Comparison of ENCODE assay signal across 22 cellular contexts in the genomic region with DNA sequence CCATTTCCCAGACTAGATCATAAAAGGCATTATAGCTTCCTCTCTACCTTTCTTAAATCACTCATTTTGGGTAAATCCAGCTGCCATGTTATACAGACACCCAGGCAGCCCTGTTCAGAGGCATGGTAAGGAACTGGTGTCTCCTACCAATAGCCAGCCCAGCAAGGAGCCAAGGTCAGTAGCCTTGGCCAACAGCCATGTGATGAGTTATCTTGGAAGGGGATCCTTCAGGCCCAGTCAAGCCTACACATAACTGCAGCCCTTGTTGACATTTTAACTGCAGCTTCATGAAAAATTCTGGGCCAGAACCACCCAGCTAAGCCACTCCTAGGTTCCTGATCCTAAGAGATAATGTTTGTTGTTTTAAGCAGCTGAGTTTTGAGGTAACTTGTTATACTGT. TPM values are rescaled to one million over a fixed set of nuclear protein-coding genes. Genes with fewer than 3 reads are reported as not detected.
DNase-seq lines count a peak whose midpoint lies in the region; ATAC-seq, FAIRE-seq and TF ChIP-seq lines count a peak whose summit lies in the region.
"Had no signal": no experiment of that assay in that cellular context is flagged by ENCODE, and none has a peak within 500 bp of the region (broad histone marks: within the 10 kb centered on the region; RNA-seq: fewer than 3 reads in every experiment).

No MANE protein-coding gene starts in this region.

- H3K9me3 Mint-ChIP-seq in activated T-helper 17 cell treated with anti-CD3 and anti-CD28 coated beads, Interleukin-2, amount 50 U/mL, for 72 hours, result no peaks in the 10 kb centered on the region
- H3K9me3 Mint-ChIP-seq: effector memory CD8-positive, alpha-beta T cell; naive B cell had no signal

- H3K36me3 Mint-ChIP-seq in activated T-helper 17 cell treated with anti-CD3 and anti-CD28 coated beads, Interleukin-2, amount 50 U/mL, for 72 hours (ENCODE audit: low read depth), result no peaks in the 10 kb centered on the region
- H3K36me3 Mint-ChIP-seq: naive B cell had no signal

- in situ Hi-C loops in Caki2 (cut with HindIII; ENCODE audit: low pct_unique_long_range_greater_than_20kb, low sequenced_read_pairs) (no loop called here), astrocyte of the spinal cord (cut with HindIII; ENCODE audit: low sequenced_read_pairs) (no loop called here)

- H3K4me3 Mint-ChIP-seq in activated T-helper 17 cell treated with anti-CD3 and anti-CD28 coated beads, Interleukin-2, amount 50 U/mL, for 72 hours, result no peak overlapping the region
- H3K4me3 Mint-ChIP-seq: effector memory CD8-positive, alpha-beta T cell; naive B cell had no signal

- peaks cover 6% of the 10 kb centered on the region for H3K4me1 ChIP-seq in keratinocyte (ENCODE audit: control insufficient read depth, extremely low read depth, insufficient read depth, low read length)
- H3K4me1 ChIP-seq: psoas muscle, transverse colon had no signal

- no peak for ATAC-seq in activated T-helper 17 cell treated with anti-CD3 and anti-CD28 coated beads, Interleukin-2, amount 50 U/mL, for 72 hours (replicated peaks)
- no peak for ATAC-seq in GM18517 (IDR thresholded peaks at IDR 0.05; ENCODE audit: unreplicated experiment)
- no peak for ATAC-seq in GM21423 (IDR thresholded peaks at IDR 0.05; ENCODE audit: unreplicated experiment)
- ATAC-seq: effector memory CD8-positive, alpha-beta T cell; left colon had no signal

- no peaks in the 10 kb centered on the region for H3K36me3 ChIP-seq in keratinocyte (ENCODE audit: control insufficient read depth in 2 of 2, extremely low read depth in 1 of 2, insufficient read depth in 2 of 2, low read length in 2 of 2)
- H3K36me3 ChIP-seq: cardiac muscle cell, SJSA1, transverse colon had no signal

- no peaks in the 10 kb centered on the region for H3K4me1 Mint-ChIP-seq in activated T-helper 17 cell treated with anti-CD3 and anti-CD28 coated beads, Interleukin-2, amount 50 U/mL, for 72 hours
- H3K4me1 Mint-ChIP-seq: naive B cell had no signal

- H3K9me1 ChIP-seq in keratinocyte (ENCODE audit: control insufficient read depth, extremely low read depth, insufficient read depth, low read length), result no peaks in the 10 kb centered on the region

- H3K4me3 ChIP-seq in astrocyte of the spinal cord (ENCODE audit: low read depth, low read length) (no peak overlapping the region), keratinocyte (ENCODE audit: control insufficient read depth in 2 of 3, extremely low read depth in 1 of 3, insufficient read depth in 2 of 3, low read depth in 1 of 3, low read length in 3 of 3) (no peak overlapping the region)
- H3K4me3 ChIP-seq: cardiac muscle cell, psoas muscle, SJSA1, transverse colon had no signal

- H3K27ac ChIP-seq in keratinocyte (ENCODE audit: control insufficient read depth, insufficient read depth, low read length), result no peak overlapping the region
- H3K27ac ChIP-seq: cardiac muscle cell, psoas muscle, SJSA1, transverse colon had no signal

- peak; percentile 76 for FAIRE-seq in keratinocyte (lab: Jason Lieb, UNC)
- FAIRE-seq: GM19239 had no signal

- no peak overlapping the region for H3K27ac Mint-ChIP-seq in activated T-helper 17 cell treated with anti-CD3 and anti-CD28 coated beads, Interleukin-2, amount 50 U/mL, for 72 hours
- H3K27ac Mint-ChIP-seq: effector memory CD8-positive, alpha-beta T cell had no signal

- no peak overlapping the region for H3K4me2 ChIP-seq in keratinocyte (ENCODE audit: control insufficient read depth, extremely low read depth, insufficient read depth, low read depth, low read length)

- no peaks in the 10 kb centered on the region for H3K9me3 ChIP-seq in keratinocyte (ENCODE audit: control insufficient read depth, low read depth, low read length)
- H3K9me3 ChIP-seq: psoas muscle, SJSA1, transverse colon had no signal

- DNase-seq in Caki2 (ENCODE audit: low read depth) (peak; percentile 22), HT1080 (ENCODE audit: low read depth) (peak; percentile 68), astrocyte of the spinal cord (ENCODE audit: low read depth, low spot score) (peak; percentile 39), keratinocyte (ENCODE audit: low read depth, low spot score) (no peak), COLO668 (lab: John Stamatoyannopoulos, UW; ENCODE audit: unreplicated experiment) (no peak)
- DNase-seq: activated CD8-positive, alpha-beta memory T cell treated with anti-CD3 and anti-CD28 coated beads for 24 hours; activated gamma-delta T cell; DMS79 treated with DMSO at 0.1 percent for 48 hours; effector memory CD8-positive, alpha-beta T cell; head of caudate nucleus; left colon; naive B cell; NCI-H2107; NK-92 treated with Interleukin-12 subunit alpha and Interleukin-12 subunit beta, amount 100 ng/mL, for 24 hours; transverse colon had no signal

- H4K20me1 ChIP-seq in keratinocyte (ENCODE audit: control insufficient read depth, extremely low read depth, insufficient read depth, low read length), result no peaks in the 10 kb centered on the region

- no peaks in the 10 kb centered on the region for H3K79me2 ChIP-seq in keratinocyte (ENCODE audit: control insufficient read depth, insufficient read depth, low read length)

- peaks cover 3% of the 10 kb centered on the region for H3K27me3 Mint-ChIP-seq in activated T-helper 17 cell treated with anti-CD3 and anti-CD28 coated beads, Interleukin-2, amount 50 U/mL, for 72 hours

- peak overlapping the region; percentile 55 for H2AFZ ChIP-seq in keratinocyte (ENCODE audit: control insufficient read depth, low read length)

- no peak overlapping the region for H3K9ac ChIP-seq in keratinocyte (ENCODE audit: control insufficient read depth, extremely low read depth, insufficient read depth, low read length)

- H3K27me3 ChIP-seq in keratinocyte (ENCODE audit: control insufficient read depth, extremely low read depth, insufficient read depth, low read length), result no peaks in the 10 kb centered on the region
- H3K27me3 ChIP-seq: cardiac muscle cell, SJSA1, transverse colon had no signal

- TF ChIP-seq CTCF in astrocyte of the spinal cord (IDR thresholded peaks at IDR 0.05; ENCODE audit: low read depth, low read length) (no peak), keratinocyte (optimal IDR thresholded peaks at IDR 0.05 in 1 of 3, IDR thresholded peaks at IDR 0.05 in 1 of 3, conservative IDR thresholded peaks at IDR 0.05 in 1 of 3; ENCODE audit: extremely low read depth in 1 of 3, insufficient read depth in 2 of 3, low read length in 3 of 3) (no peak)

- dilution Hi-C loops in keratinocyte (cut with MboI; ENCODE audit: extremely low pct_ligation_motif_present, low sequenced_read_pairs), result no loop called here

RNA-seq across cellular contexts. Expression of gene ZMAT3, which starts 29.0 kb away (rescaled TPM):
- 6.2 and 9.8 TPM in 2 replicates for total RNA-seq in Caki2 (2014; rRNA removed; shearing (Covaris generic); ENCODE audit: low replicate concordance)
- total RNA-seq in HT1080 (2014; rRNA removed; shearing (Covaris generic)), result 16.6 and 17.0 TPM in 2 replicates
- 43.8 and 59.4 TPM in 2 replicates for polyA plus RNA-seq in HT1080 (2015; cell fraction: cytosol; rRNA removed)
- 33.2 and 37.0 TPM in 2 replicates for polyA plus RNA-seq in HT1080 (2015; cell fraction: nucleus; rRNA removed)
- polyA plus RNA-seq in keratinocyte, result 14.7 to 16.6 TPM (median 15.5 TPM) in 3 replicates
- polyA plus RNA-seq in keratinocyte (2011; ENCODE audit: low read depth), result 8.2 TPM
- polyA plus RNA-seq in keratinocyte (2011; cell fraction: cytosol; rRNA removed), result 13.0 and 19.0 TPM in 2 replicates
- 13.9 and 17.5 TPM in 2 replicates for polyA plus RNA-seq in keratinocyte (2011; cell fraction: nucleus; rRNA removed)
- polyA plus RNA-seq in keratinocyte (2012; ENCODE audit: low replicate concordance), result 12.2 and 14.1 TPM in 2 replicates
- polyA minus RNA-seq in keratinocyte, result 36.1 to 88.3 TPM (median 49.2 TPM) in 3 replicates
- polyA minus RNA-seq in keratinocyte (2011; cell fraction: cytosol; rRNA and poly(A)+ RNA removed), result 47.8 TPM
- 30.5 and 51.4 TPM in 2 replicates for polyA minus RNA-seq in keratinocyte (2011; cell fraction: nucleus; rRNA and poly(A)+ RNA removed)
- total RNA-seq in activated T-helper 17 cell treated with anti-CD3 and anti-CD28 coated beads, Interleukin-2, amount 50 U/mL, for 72 hours, result 10 to 100 TPM; 20.4 to 25.3 TPM

RNA-seq across cellular contexts. Expression of gene PIK3CA, which starts 47.5 kb away (rescaled TPM):
- 16.2 and 19.4 TPM in 2 replicates for total RNA-seq in Caki2 (2014; rRNA removed; shearing (Covaris generic); ENCODE audit: low replicate concordance)
- total RNA-seq in HT1080 (2014; rRNA removed; shearing (Covaris generic)), result 20.7 and 23.6 TPM in 2 replicates
- 16.1 and 19.2 TPM in 2 replicates for polyA plus RNA-seq in HT1080 (2015; cell fraction: cytosol; rRNA removed)
- 21.9 and 25.6 TPM in 2 replicates for polyA plus RNA-seq in HT1080 (2015; cell fraction: nucleus; rRNA removed)
- 7.5 to 12.0 TPM (median 7.7 TPM) in 3 replicates for polyA plus RNA-seq in keratinocyte
- polyA plus RNA-seq in keratinocyte (2011; ENCODE audit: low read depth), result 16.1 TPM
- polyA plus RNA-seq in keratinocyte (2011; cell fraction: cytosol; rRNA removed), result 5.9 and 12.7 TPM in 2 replicates
- polyA plus RNA-seq in keratinocyte (2011; cell fraction: nucleus; rRNA removed), result 9.3 and 12.0 TPM in 2 replicates
- polyA plus RNA-seq in keratinocyte (2012; ENCODE audit: low replicate concordance), result 7.8 and 9.7 TPM in 2 replicates
- polyA minus RNA-seq in keratinocyte, result 1.4 to 21.1 TPM (median 9.5 TPM) in 3 replicates
- polyA minus RNA-seq in keratinocyte (2011; cell fraction: cytosol; rRNA and poly(A)+ RNA removed), result 18.4 TPM
- 14.0 and 23.7 TPM in 2 replicates for polyA minus RNA-seq in keratinocyte (2011; cell fraction: nucleus; rRNA and poly(A)+ RNA removed)
- 10 to 100 TPM; 11.9 to 17.8 TPM for total RNA-seq in activated T-helper 17 cell treated with anti-CD3 and anti-CD28 coated beads, Interleukin-2, amount 50 U/mL, for 72 hours

Comparison
In these comparisons a context has a peak if more than half of its experiments do, and no peak if none do; other contexts are left out.
1. DNase-seq: peak in Caki2 (single experiment), HT1080 (single experiment) and astrocyte of the spinal cord (single experiment); none in keratinocyte (single experiment) and COLO668 (single experiment).